27 cellular contexts compared by ENCODE assay signal in genomic region chr3:52967398-52967797, GRCh38.
"Had no signal": no experiment of that assay in that cellular context is flagged by ENCODE, and none has a peak within 500 bp of the region (broad histone marks: within the 10 kb centered on the region; RNA-seq: fewer than 3 reads in every experiment).

No MANE protein-coding gene starts in this region.

- H3K4me1 Mint-ChIP-seq: activated naive CD4-positive, alpha-beta T cell treated with anti-CD3 and anti-CD28 coated beads, Interleukin-2, amount 10 ng/mL, durations not matched to agents 7 days and 5 days; WTC11 had no signal

- ATAC-seq: activated T-cell treated with anti-CD3 and anti-CD28 coated beads, Interleukin-2, amount 50 U/mL, for 72 hours; Panc1; Right ventricle myocardium inferior; WTC11 had no signal

- H3K27ac Mint-ChIP-seq: activated naive CD4-positive, alpha-beta T cell treated with anti-CD3 and anti-CD28 coated beads, Interleukin-2, amount 10 ng/mL, durations not matched to agents 7 days and 5 days; activated naive CD8-positive, alpha-beta T cell treated with anti-CD3 and anti-CD28 coated beads for 36 hours; activated T-cell treated with anti-CD3 and anti-CD28 coated beads, Interleukin-2, amount 50 U/mL, for 72 hours; activated T-helper 2 cell treated with anti-CD3 and anti-CD28 coated beads, Interferon-gamma antibody, Interleukin-2, Interleukin-4, amounts not matched to agents 10 μg/mL and 5 μg/mL and 100 μg/mL, durations not matched to agents 14 hours and 24 hours and 36 hours; WTC11 had no signal

- H3K9me3 Mint-ChIP-seq: activated naive CD4-positive, alpha-beta T cell treated with anti-CD3 and anti-CD28 coated beads, Interleukin-2, amount 10 ng/mL, durations not matched to agents 7 days and 5 days; activated naive CD8-positive, alpha-beta T cell treated with anti-CD3 and anti-CD28 coated beads for 36 hours; activated T-cell treated with anti-CD3 and anti-CD28 coated beads, Interleukin-2, amount 50 U/mL, for 72 hours; activated T-helper 2 cell treated with anti-CD3 and anti-CD28 coated beads, Interferon-gamma antibody, Interleukin-2, Interleukin-4, amounts not matched to agents 10 μg/mL and 5 μg/mL and 100 μg/mL, durations not matched to agents 14 hours and 24 hours and 36 hours; WTC11 had no signal

- H3K4me3 Mint-ChIP-seq: activated naive CD4-positive, alpha-beta T cell treated with anti-CD3 and anti-CD28 coated beads, Interleukin-2, amount 10 ng/mL, durations not matched to agents 7 days and 5 days; activated naive CD8-positive, alpha-beta T cell treated with anti-CD3 and anti-CD28 coated beads for 36 hours; activated T-cell treated with anti-CD3 and anti-CD28 coated beads, Interleukin-2, amount 50 U/mL, for 72 hours; WTC11 had no signal

- DNase-seq: activated CD4-positive, alpha-beta T cell treated with anti-CD3 and anti-CD28 coated beads for 48 hours; activated CD4-positive, alpha-beta T cell treated with anti-CD3 and anti-CD28 coated beads, Interleukin-2, amount 50 U/mL, for 4 hours; activated CD4-positive, CD25-positive, alpha-beta regulatory T cell treated with anti-CD3 and anti-CD28 coated beads, Interleukin-2, amount 50 U/mL, for 72 hours; activated CD8-positive, alpha-beta memory T cell treated with anti-CD3 and anti-CD28 coated beads, Interleukin-2, amount 50 U/mL, for 4 hours; activated gamma-delta T cell treated with Interleukin-2 at 50 U/mL for 16 hours; activated naive CD4-positive, alpha-beta T cell treated with anti-CD3 and anti-CD28 coated beads, Interleukin-2, amount 10 ng/mL, durations not matched to agents 7 days and 5 days; activated naive CD8-positive, alpha-beta T cell treated with anti-CD3 and anti-CD28 coated beads for 36 hours; activated T-cell treated with anti-CD3 and anti-CD28 coated beads, Interleukin-2, amount 50 U/mL, for 72 hours; anterior cingulate cortex; cerebellar nuclear complex; KG1; NCI-H1092 treated with DMSO at 0.1 percent for 48 hours; NCI-H1417 treated with DMSO at 0.1 percent for 48 hours; NCI-H1694; NCI-H2029; NCI-H2107; NCI-H2171 treated with DMSO at 0.1 percent for 48 hours; NCI-H226; NCI-H526; NCI-H82; RPMI8226; SJCRH30; SK-N-SH had no signal

- H3K27me3 Mint-ChIP-seq: activated naive CD4-positive, alpha-beta T cell treated with anti-CD3 and anti-CD28 coated beads, Interleukin-2, amount 10 ng/mL, durations not matched to agents 7 days and 5 days; activated naive CD8-positive, alpha-beta T cell treated with anti-CD3 and anti-CD28 coated beads for 36 hours had no signal
